Comparison of ENCODE assay signal across 7 cellular contexts in the genomic region with DNA sequence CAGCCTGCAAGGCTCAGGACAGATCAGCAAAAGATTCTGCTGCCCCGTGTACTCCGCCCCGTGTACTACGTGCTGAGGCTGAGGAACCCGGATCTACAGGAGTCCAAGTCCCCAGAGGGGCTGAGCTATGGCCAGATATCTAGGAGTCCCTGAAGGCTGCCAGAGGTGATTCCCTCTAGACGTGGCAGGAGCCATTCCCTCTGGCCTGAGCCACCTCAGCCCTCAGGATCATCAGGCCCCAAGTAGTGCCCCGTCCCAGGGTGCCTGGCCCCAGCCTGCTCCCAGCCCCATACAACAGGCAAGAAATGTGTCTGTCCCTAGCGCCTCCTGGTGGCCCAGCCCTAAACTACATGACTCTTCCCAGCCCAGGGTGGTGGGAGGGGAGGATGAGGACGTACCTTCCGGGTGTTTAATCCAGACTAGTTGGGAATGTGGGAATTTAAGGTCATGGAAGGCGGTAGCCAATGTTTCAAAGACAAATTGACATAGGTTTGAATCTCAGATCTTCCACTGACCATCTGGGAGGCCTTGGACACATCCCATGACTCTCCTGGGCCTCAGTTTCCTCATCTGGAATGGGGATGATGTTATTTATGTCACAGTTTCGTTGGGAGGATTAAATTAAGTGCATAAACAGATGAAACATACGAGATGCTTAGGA. TPM values are rescaled to one million over a fixed set of nuclear protein-coding genes. Genes with fewer than 3 reads are reported as not detected.
A peak's percentile ranks its signal among the peaks of the same experiment; 100 is the strongest.
DNase-seq lines count a peak whose midpoint lies in the region; FAIRE-seq and TF ChIP-seq lines count a peak whose summit lies in the region.

No MANE protein-coding gene starts in this region.

- H3K4me1 ChIP-seq in subcutaneous abdominal adipose tissue (ENCODE audit: control insufficient read depth in 5 of 5, insufficient read depth in 5 of 5, low read length in 5 of 5) = peaks cover 0 to 32% (median 28%) of the 10 kb centered on the region in 5 donors

- peak; percentile 55 for FAIRE-seq in GM12891 (lab: Jason Lieb, UNC)

- no peak overlapping the region for H3K27ac ChIP-seq in subcutaneous abdominal adipose tissue (ENCODE audit: low read depth, low read length)

- no peak overlapping the region for H3K4me3 ChIP-seq in fibroblast of the aortic adventitia (ENCODE audit: low read depth, low read length)
- H3K4me3 ChIP-seq in subcutaneous abdominal adipose tissue (ENCODE audit: low read depth in 1 of 5, low read length in 5 of 5) = peak overlapping the region in 1 of 5 donors; percentile 2

- H3K9ac ChIP-seq in subcutaneous abdominal adipose tissue (ENCODE audit: low read length in 5 of 5) = peak overlapping the region in 3 of 5 donors; percentile 17 to 65 (median 41)

- no peaks in the 10 kb centered on the region for H3K36me3 ChIP-seq in subcutaneous abdominal adipose tissue (ENCODE audit: control insufficient read depth in 5 of 5, insufficient read depth in 5 of 5, low read length in 5 of 5)

- no peaks in the 10 kb centered on the region for H3K27me3 ChIP-seq in subcutaneous abdominal adipose tissue (ENCODE audit: control insufficient read depth in 5 of 5, insufficient read depth in 4 of 5, low read length in 5 of 5)

- no peak for TF ChIP-seq POLR2A in GM12891 (IDR thresholded peaks at IDR 0.05; ENCODE audit: low read depth, low read length)

- H3K9me3 ChIP-seq in subcutaneous abdominal adipose tissue (ENCODE audit: control insufficient read depth in 5 of 5, low read length in 5 of 5) = no peaks in the 10 kb centered on the region

- DNase-seq in GM12891 (ENCODE audit: insufficient read length, low spot score) = peak; percentile 62
- peak; percentile 98 for DNase-seq in HuH-7.5 (ENCODE audit: low spot score)
- DNase-seq in RKO (ENCODE audit: low spot score) = peak; percentile 45
- peak; percentile 60 for DNase-seq in activated T-helper 1 cell treated with Interleukin-2 at 50 U/mL for 16 hours (ENCODE audit: low read depth)
- peak; percentile 84 for DNase-seq in fibroblast of the aortic adventitia (ENCODE audit: low read depth)
- peak; percentile 46 for DNase-seq in occipital lobe (lab: John Stamatoyannopoulos, UW)

- peak; percentile 96 for TF ChIP-seq CTCF in fibroblast of the aortic adventitia (IDR thresholded peaks at IDR 0.05; ENCODE audit: insufficient read depth, low read length)

TF ChIP-seq in GM12891, 5 proteins besides CTCF, POLR2A, EP300 and RAD21:
- TF ChIP-seq POLR2AphosphoS5 (IDR thresholded peaks at IDR 0.05; ENCODE audit: low read depth, low read length) (no peak), POU2F2 (IDR thresholded peaks at IDR 0.05; ENCODE audit: low read depth, low read length) (0 out of 2 replicates have a peak, but pooled peaks have one; percentile 23)

RNA-seq across cellular contexts. Expression of a gene that starts 49.4 kb away (rescaled TPM):
- polyA plus RNA-seq in GM12891 (2012; ENCODE audit: low read depth, missing spikeins) = 34.6 TPM
- total RNA-seq in fibroblast of the aortic adventitia (ENCODE audit: low replicate concordance) = 19.9 and 32.4 TPM in 2 replicates
- total RNA-seq in occipital lobe = 15.9 TPM

Comparison
In these comparisons a context has a peak if more than half of its experiments do, and no peak if none do; other contexts are left out.
1. DNase-seq: peak in every context shown above with its lines; median percentile 98 in HuH-7.5; 84 in fibroblast of the aortic adventitia; 62 in GM12891; 60 in activated T-helper 1 cell treated with Interleukin-2 at 50 U/mL for 16 hours; 46 in occipital lobe; 45 in RKO.